1 cellular context compared by ENCODE assay signal in the genomic region with DNA sequence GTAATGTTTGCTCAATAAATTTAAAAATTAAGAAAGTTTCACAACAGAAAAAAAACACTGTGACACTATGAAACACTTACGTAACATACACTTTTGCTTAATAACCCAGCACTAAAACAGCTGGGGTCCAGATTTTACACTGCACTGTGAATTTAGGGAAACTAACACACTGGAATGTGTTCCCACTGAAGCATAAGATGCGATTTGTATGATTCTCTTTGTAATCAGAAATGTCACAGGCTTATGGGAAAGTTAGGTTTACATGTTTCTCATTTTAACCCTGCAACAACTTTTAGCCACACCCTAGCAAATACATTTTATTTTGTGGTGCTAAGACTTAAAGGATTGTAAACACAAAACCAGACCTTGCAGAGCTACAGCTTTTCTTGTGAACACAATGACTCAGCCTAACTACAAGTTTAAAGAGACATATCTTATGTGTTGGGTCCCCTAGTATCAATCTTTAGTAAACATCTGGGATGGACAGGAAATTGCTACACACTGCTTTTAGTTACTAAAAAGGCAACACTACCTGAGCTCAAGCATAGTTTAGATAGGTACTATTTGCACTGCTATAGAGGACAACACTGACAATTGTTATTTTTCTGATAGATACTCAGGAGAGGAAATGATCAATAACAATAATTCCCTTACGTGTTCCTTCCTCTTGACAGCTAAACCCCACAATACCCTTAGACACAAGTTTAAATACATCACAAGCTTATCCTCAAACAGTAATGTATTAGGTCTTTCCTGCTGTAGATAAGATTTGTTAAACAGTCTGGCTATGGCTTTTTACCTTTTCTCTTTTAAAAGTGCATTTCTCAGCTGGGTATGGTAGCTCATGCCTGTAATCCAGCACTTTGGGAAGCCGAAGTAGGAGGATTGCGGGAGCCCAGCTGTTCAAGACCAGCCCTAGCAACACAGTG.
A peak's percentile ranks its signal among the peaks of the same experiment; 100 is the strongest.
TF ChIP-seq lines count a peak whose summit lies in the region.

No MANE protein-coding gene starts in this region.

TF ChIP-seq in IMR-90, 13 proteins besides CTCF, POLR2A, EP300 and RAD21:
- TF ChIP-seq BHLHE40 (IDR thresholded peaks at IDR 0.05; ENCODE audit: low read depth, low read length), result 0 out of 2 replicates have a peak, but pooled peaks have one; percentile 11
- no peak for TF ChIP-seq MXI1 (IDR thresholded peaks at IDR 0.05; ENCODE audit: borderline replicate concordance, low read depth, low read length)
- no peak for TF ChIP-seq MAZ (IDR thresholded peaks at IDR 0.05; ENCODE audit: borderline replicate concordance, low read depth, low read length)
- no peak for TF ChIP-seq RCOR1 (IDR thresholded peaks at IDR 0.05; ENCODE audit: insufficient replicate concordance, low read length)
- no peak for TF ChIP-seq RFX5 (IDR thresholded peaks at IDR 0.05; ENCODE audit: low read depth, low read length)
- TF ChIP-seq SMC3 (IDR thresholded peaks at IDR 0.05; ENCODE audit: low read depth, low read length), result no peak
- peak; percentile 79; the same call in 1 of the 2 replicates for TF ChIP-seq FOS (IDR thresholded peaks at IDR 0.05; ENCODE audit: low read depth, low read length)
- peak; percentile 75 for TF ChIP-seq CEBPB (IDR thresholded peaks at IDR 0.05; ENCODE audit: low read depth, low read length)
- TF ChIP-seq, protein P1, sequence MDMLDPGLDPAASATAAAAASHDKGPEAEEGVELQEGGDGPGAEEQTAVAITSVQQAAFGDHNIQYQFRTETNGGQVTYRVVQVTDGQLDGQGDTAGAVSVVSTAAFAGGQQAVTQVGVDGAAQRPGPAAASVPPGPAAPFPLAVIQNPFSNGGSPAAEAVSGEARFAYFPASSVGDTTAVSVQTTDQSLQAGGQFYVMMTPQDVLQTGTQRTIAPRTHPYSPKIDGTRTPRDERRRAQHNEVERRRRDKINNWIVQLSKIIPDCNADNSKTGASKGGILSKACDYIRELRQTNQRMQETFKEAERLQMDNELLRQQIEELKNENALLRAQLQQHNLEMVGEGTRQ (IDR thresholded peaks at IDR 0.05; ENCODE audit: low read depth, low read length), result no peak
- no peak; the same call in 1 of the 2 replicates for TF ChIP-seq MAFK (IDR thresholded peaks at IDR 0.05; ENCODE audit: low read depth, low read length)
- TF ChIP-seq CHD1 (IDR thresholded peaks at IDR 0.05; ENCODE audit: low read depth, low read length), result no peak
- no peak for TF ChIP-seq ELK1 (IDR thresholded peaks at IDR 0.05; ENCODE audit: borderline replicate concordance, low read depth, low read length)
- peak; percentile 86 for TF ChIP-seq NFE2L2 (IDR thresholded peaks at IDR 0.05; ENCODE audit: low read depth, low read length)
